In genomic region chr3:48344867-48345507, GRCh38 we compare ENCODE assay signal across 2 cellular contexts.
TF ChIP-seq lines count a peak whose summit lies in the region.

No MANE protein-coding gene starts in this region.

TF ChIP-seq in SK-N-SH treated with all-trans-retinoic acid at 6 μM for 48 hours, 23 proteins besides CTCF, POLR2A, EP300 and RAD21 (continued from another document):
- TF ChIP-seq OSR1 (CRISPR knock-in tag; IDR thresholded peaks at IDR 0.05) (no peak), ZNF70 (CRISPR knock-in tag; IDR thresholded peaks at IDR 0.05) (no peak), ESRRG (CRISPR knock-in tag; IDR thresholded peaks at IDR 0.05) (no peak), ZC3H10 (CRISPR knock-in tag; IDR thresholded peaks at IDR 0.05) (no peak), ARNTL (CRISPR knock-in tag; IDR thresholded peaks at IDR 0.05; ENCODE audit: borderline replicate concordance, low read depth) (no peak), ZNF8 (CRISPR knock-in tag; IDR thresholded peaks at IDR 0.05) (0 out of 2 replicates have a peak, but pooled peaks have one; percentile 5), GLIS3 (CRISPR knock-in tag; IDR thresholded peaks at IDR 0.05) (no peak), PATZ1 (CRISPR knock-in tag; IDR thresholded peaks at IDR 0.05; ENCODE audit: borderline replicate concordance) (no peak), CSRNP3 (CRISPR knock-in tag; IDR thresholded peaks at IDR 0.05) (no peak), TCF4 (CRISPR knock-in tag; IDR thresholded peaks at IDR 0.05; ENCODE audit: borderline replicate concordance) (peak; percentile 90), ZNF565 (CRISPR knock-in tag; conservative IDR thresholded peaks at IDR 0.05; ENCODE audit: low read depth) (no peak), RARB (CRISPR knock-in tag; IDR thresholded peaks at IDR 0.05) (no peak), SNAI2 (CRISPR knock-in tag; IDR thresholded peaks at IDR 0.05) (0 out of 2 replicates have a peak, but pooled peaks have one; percentile 6), TSHZ2 (CRISPR knock-in tag; IDR thresholded peaks at IDR 0.05) (peak; percentile 64; the same call in 1 of the 2 replicates), CSDC2 (CRISPR knock-in tag; IDR thresholded peaks at IDR 0.05) (no peak), ZFP3 (CRISPR knock-in tag; IDR thresholded peaks at IDR 0.05) (no peak), PPARA (CRISPR knock-in tag; IDR thresholded peaks at IDR 0.05; ENCODE audit: borderline replicate concordance) (no peak), BACH2 (CRISPR knock-in tag; IDR thresholded peaks at IDR 0.05; ENCODE audit: borderline replicate concordance) (no peak)

TF ChIP-seq in endothelial cell of umbilical vein, 7 proteins besides CTCF, POLR2A, EP300 and RAD21:
- TF ChIP-seq MAX (IDR thresholded peaks at IDR 0.05; ENCODE audit: insufficient read depth, insufficient read length) (no peak), GATA2 (IDR thresholded peaks at IDR 0.05; ENCODE audit: insufficient read depth, insufficient read length, low read depth, low read length) (no peak), FOS (IDR thresholded peaks at IDR 0.05; ENCODE audit: borderline replicate concordance, insufficient read depth, low read length) (no peak), EZH2 (IDR thresholded peaks at IDR 0.05; ENCODE audit: borderline replicate concordance, low read depth, low read length, severe bottlenecking) (no peak), MYC (IDR thresholded peaks at IDR 0.05; ENCODE audit: low read depth, low read length) (no peak), JUN (IDR thresholded peaks at IDR 0.05; ENCODE audit: borderline replicate concordance, insufficient read depth, insufficient read length, low read depth) (no peak), POLR2AphosphoS5 (IDR thresholded peaks at IDR 0.05; ENCODE audit: insufficient read depth, low read depth, low read length) (no peak)
TF ChIP-seq in endothelial cell of umbilical vein: peak in this region for 0.
